26 cellular contexts compared by ENCODE assay signal in the genomic region with DNA sequence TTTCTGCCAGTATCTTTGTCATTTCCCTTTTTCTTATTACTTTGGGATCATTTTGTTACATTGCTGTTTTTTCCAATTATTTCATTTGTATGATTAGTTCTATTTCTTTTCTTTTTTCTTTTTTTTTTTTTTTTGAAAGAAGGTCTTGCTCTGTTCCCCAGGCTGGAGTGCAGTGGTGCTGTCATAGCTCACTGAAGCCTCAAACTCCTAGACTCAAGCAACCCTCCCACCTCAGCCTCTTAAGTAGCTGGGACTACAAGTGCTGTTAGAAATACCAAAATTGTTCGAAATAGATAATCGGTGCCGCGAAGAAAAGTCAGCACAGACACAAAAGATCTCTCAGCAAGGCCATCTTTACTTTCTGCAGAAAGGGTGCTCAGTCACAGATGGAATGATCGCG. TPM values are rescaled to one million over a fixed set of nuclear protein-coding genes. Genes with fewer than 3 reads are reported as not detected.
A peak's percentile ranks its signal among the peaks of the same experiment; 100 is the strongest.
DNase-seq lines count a peak whose midpoint lies in the region; ATAC-seq and TF ChIP-seq lines count a peak whose summit lies in the region.
"Had no signal": no experiment of that assay in that cellular context is flagged by ENCODE, and none has a peak within 500 bp of the region (broad histone marks: within the 10 kb centered on the region; RNA-seq: fewer than 3 reads in every experiment).

No MANE protein-coding gene starts in this region.

- H3K27me3 ChIP-seq in heart left ventricle (no peaks in the 10 kb centered on the region), right atrium auricular region (no peaks in the 10 kb centered on the region), mesenchymal stem cell (ENCODE audit: control insufficient read depth in 1 of 2, insufficient read depth in 1 of 2, low read length in 2 of 2) (peaks cover 0 to 7% of the 10 kb centered on the region in 2 experiments), smooth muscle cell (ENCODE audit: low read depth) (no peaks in the 10 kb centered on the region), vagina (no peaks in the 10 kb centered on the region), MG63 (no peaks in the 10 kb centered on the region; the same call in 1 of the 2 replicates)

- peaks cover 0 to 62% (median 33%) of the 10 kb centered on the region in 12 donors for H3K4me1 ChIP-seq in heart left ventricle
- H3K4me1 ChIP-seq in right atrium auricular region = peaks cover 0 to 43% of the 10 kb centered on the region in 2 donors
- peaks cover 10% of the 10 kb centered on the region for H3K4me1 ChIP-seq in mesenchymal stem cell (ENCODE audit: control insufficient read depth, insufficient read depth, low read depth, low read length)
- H3K4me1 ChIP-seq in smooth muscle cell (ENCODE audit: low read depth) = peaks cover 18% of the 10 kb centered on the region
- peaks cover 65% of the 10 kb centered on the region for H3K4me1 ChIP-seq in vagina

- H3K27ac ChIP-seq in heart left ventricle (peak overlapping the region in 7 of 12 donors; percentile 60 to 83 (median 68)), right atrium auricular region (peak overlapping the region in 1 of 2 donors; percentile 84), mesenchymal stem cell (ENCODE audit: low read length, poor library complexity, severe bottlenecking) (no peak overlapping the region), smooth muscle cell (ENCODE audit: low read depth) (peak overlapping the region; percentile 83), vagina (peak overlapping the region; percentile 71)
- H3K27ac ChIP-seq: 22Rv1 had no signal

- no peak overlapping the region for H2AFZ ChIP-seq in mesenchymal stem cell (ENCODE audit: low read depth, low read length)
- H2AFZ ChIP-seq in smooth muscle cell (ENCODE audit: low read depth) = no peak overlapping the region

- H3K36me3 ChIP-seq in heart left ventricle (no peaks in the 10 kb centered on the region), right atrium auricular region (no peaks in the 10 kb centered on the region), mesenchymal stem cell (ENCODE audit: control insufficient read depth in 1 of 2, insufficient read depth in 2 of 2, low read depth in 1 of 2, low read length in 2 of 2) (no peaks in the 10 kb centered on the region), smooth muscle cell (ENCODE audit: low read depth) (no peaks in the 10 kb centered on the region), vagina (no peaks in the 10 kb centered on the region), MG63 (no peaks in the 10 kb centered on the region; the same call in 1 of the 2 replicates)

- no peaks in the 10 kb centered on the region for H3K4me1 Mint-ChIP-seq in activated naive CD8-positive, alpha-beta T cell treated with anti-CD3 and anti-CD28 coated beads, Interleukin-2, amount 50 U/mL, for 24 hours
- H3K4me1 Mint-ChIP-seq: B cell, CD14-positive monocyte had no signal

- no peak overlapping the region for H4K8ac ChIP-seq in mesenchymal stem cell (ENCODE audit: low read length)

- H3K4me3 Mint-ChIP-seq in activated naive CD8-positive, alpha-beta T cell treated with anti-CD3 and anti-CD28 coated beads, Interleukin-2, amount 50 U/mL, for 24 hours = no peak overlapping the region
- H3K4me3 Mint-ChIP-seq: B cell; CD14-positive monocyte; CD8-positive, alpha-beta memory T cell had no signal

- H3K18ac ChIP-seq in mesenchymal stem cell (ENCODE audit: low read depth in 1 of 2, low read length in 2 of 2) = no peak overlapping the region

- H3K4me2 ChIP-seq in mesenchymal stem cell (ENCODE audit: low read length, poor library complexity, severe bottlenecking) = no peak overlapping the region
- H3K4me2 ChIP-seq in smooth muscle cell = no peak overlapping the region

- no peaks in the 10 kb centered on the region for H3K36me3 Mint-ChIP-seq in activated naive CD8-positive, alpha-beta T cell treated with anti-CD3 and anti-CD28 coated beads, Interleukin-2, amount 50 U/mL, for 24 hours (ENCODE audit: low read depth)
- H3K36me3 Mint-ChIP-seq: CD14-positive monocyte had no signal

- 90 to 96% (median 93%) methylated on average over 6 of the region's 6 CpGs for WGBS in heart left ventricle, 4 donors
- 96% methylated on average over 6 of the region's 6 CpGs for WGBS in mesenchymal stem cell
- 89% methylated on average over 6 of the region's 6 CpGs for WGBS in smooth muscle cell (ENCODE audit: low lambda C conversion rate)

- peaks cover 15% of the 10 kb centered on the region for H3K27me3 Mint-ChIP-seq in activated naive CD8-positive, alpha-beta T cell treated with anti-CD3 and anti-CD28 coated beads, Interleukin-2, amount 50 U/mL, for 24 hours

- H3K14ac ChIP-seq in mesenchymal stem cell (ENCODE audit: low read length in 2 of 2) = no peak overlapping the region

- no peak overlapping the region for H3K23ac ChIP-seq in mesenchymal stem cell (ENCODE audit: low read length in 2 of 2)

- ATAC-seq in heart left ventricle = no peak
- no peak for ATAC-seq in activated CD4-positive, CD25-positive, alpha-beta regulatory T cell treated with anti-CD3 and anti-CD28 coated beads, Interleukin-2, amount 50 U/mL, for 24 hours
- ATAC-seq in activated naive CD8-positive, alpha-beta T cell treated with anti-CD3 and anti-CD28 coated beads, Interleukin-2, amount 50 U/mL, for 24 hours = no peak
- ATAC-seq: GM12878, PC-3 had no signal

- H2BK5ac ChIP-seq in mesenchymal stem cell (ENCODE audit: low read depth, low read length, poor library complexity, severe bottlenecking) = no peak overlapping the region

- no peak overlapping the region for H2BK15ac ChIP-seq in mesenchymal stem cell (ENCODE audit: low read depth, poor library complexity, severe bottlenecking)

- no peak overlapping the region for H2BK120ac ChIP-seq in mesenchymal stem cell (ENCODE audit: low read depth, low read length)

- no peaks in the 10 kb centered on the region for H3K79me1 ChIP-seq in mesenchymal stem cell (replicated peaks; ENCODE audit: low read length, poor library complexity, severe bottlenecking)

- H3K4me3 ChIP-seq in heart left ventricle = no peak overlapping the region
- no peak overlapping the region for H3K4me3 ChIP-seq in right atrium auricular region
- no peak overlapping the region for H3K4me3 ChIP-seq in mesenchymal stem cell (ENCODE audit: insufficient read depth in 1 of 2, low read depth in 1 of 2, low read length in 2 of 2)
- no peak overlapping the region for H3K4me3 ChIP-seq in smooth muscle cell
- H3K4me3 ChIP-seq in vagina = no peak overlapping the region
- H3K4me3 ChIP-seq in MG63 = no peak overlapping the region
- H3K4me3 ChIP-seq: GM12878 had no signal

- no peak overlapping the region for H4K91ac ChIP-seq in mesenchymal stem cell (ENCODE audit: low read length)

- no peaks in the 10 kb centered on the region for H4K20me1 ChIP-seq in smooth muscle cell (ENCODE audit: low read depth)

- H3K79me2 ChIP-seq in smooth muscle cell (ENCODE audit: low read depth) = no peaks in the 10 kb centered on the region

- H3K9me3 ChIP-seq in heart left ventricle (no peaks in the 10 kb centered on the region), right atrium auricular region (no peaks in the 10 kb centered on the region), mesenchymal stem cell (ENCODE audit: control insufficient read depth, low read length) (no peaks in the 10 kb centered on the region), smooth muscle cell (replicated peaks; ENCODE audit: low read depth) (no peaks in the 10 kb centered on the region), vagina (no peaks in the 10 kb centered on the region), MG63 (no peaks in the 10 kb centered on the region; the same call in 1 of the 2 replicates)

- peaks cover 21% of the 10 kb centered on the region for H3F3A ChIP-seq in smooth muscle cell (ENCODE audit: low read depth)

- H3K27ac Mint-ChIP-seq in activated naive CD8-positive, alpha-beta T cell treated with anti-CD3 and anti-CD28 coated beads, Interleukin-2, amount 50 U/mL, for 24 hours = no peak overlapping the region
- H3K27ac Mint-ChIP-seq: B cell; CD14-positive monocyte; CD8-positive, alpha-beta memory T cell had no signal

- intact Hi-C loops in heart left ventricle (cut with DNase I) = no loop called here
- intact Hi-C loops in vagina (cut with DNase I) = no loop called here

- H3K9ac ChIP-seq in mesenchymal stem cell (ENCODE audit: low read length) (peak overlapping the region; percentile 88), smooth muscle cell (ENCODE audit: low read depth) (no peak overlapping the region)

- no peak overlapping the region for H3K4ac ChIP-seq in mesenchymal stem cell (ENCODE audit: low read depth in 1 of 2, low read length in 2 of 2)

- TF ChIP-seq POLR2A in heart left ventricle (IDR thresholded peaks at IDR 0.05) (no peak), vagina (IDR thresholded peaks at IDR 0.05) (no peak)

- DNase-seq in heart left ventricle (no peak), right atrium auricular region (ENCODE audit: low spot score) (no peak), mesenchymal stem cell (no peak), smooth muscle cell (lab: John Stamatoyannopoulos, UW; ENCODE audit: unreplicated experiment) (no peak), vagina (ENCODE audit: extremely low spot score in 2 of 2) (no peak), MG63 (no peak)
- DNase-seq in activated naive CD8-positive, alpha-beta T cell treated with anti-CD3 and anti-CD28 coated beads, Interleukin-2, amount 50 U/mL, for 24 hours = no peak
- DNase-seq: CD8-positive, alpha-beta memory T cell; DMS 273 treated with DMSO at 0.1 percent for 48 hours; DMS79; GDM1; HCEC 1CT; Karpas-422; MV-4-11; NCI-H1105 treated with DMSO at 0.1 percent for 48 hours; NCI-H146; NCI-H1930; NCI-H2107; NCI-H524 treated with DMSO at 0.1 percent for 48 hours; NK-92 treated with Interleukin-12 subunit alpha and Interleukin-12 subunit beta, amount 100 ng/mL, for 24 hours; PC-3 had no signal

- H2AK5ac ChIP-seq in mesenchymal stem cell (ENCODE audit: low read length, severe bottlenecking) = no peak overlapping the region

- TF ChIP-seq CTCF in heart left ventricle (IDR thresholded peaks at IDR 0.05) (no peak), right atrium auricular region (IDR thresholded peaks at IDR 0.05) (no peak), smooth muscle cell (IDR thresholded peaks at IDR 0.05; ENCODE audit: borderline replicate concordance, insufficient read depth, poor library complexity, severe bottlenecking) (no peak), vagina (IDR thresholded peaks at IDR 0.05) (no peak)

- no peak overlapping the region for H2BK12ac ChIP-seq in mesenchymal stem cell (ENCODE audit: low read length in 2 of 2)

- H3K9me3 Mint-ChIP-seq in activated naive CD8-positive, alpha-beta T cell treated with anti-CD3 and anti-CD28 coated beads, Interleukin-2, amount 50 U/mL, for 24 hours = no peaks in the 10 kb centered on the region

RNA-seq across cellular contexts. Expression of a gene that starts 26.6 kb away (rescaled TPM):
- total RNA-seq in heart left ventricle = 100 to 1,000 TPM in 8 of 9 donors, 10 to 100 TPM in 1; 92.4 to 385 (median 143) TPM
- polyA plus RNA-seq in heart left ventricle = 100 to 1,000 TPM; 149 to 157 TPM
- 100 to 1,000 TPM; 201 to 278 TPM for total RNA-seq in right atrium auricular region
- 2,201 TPM for polyA plus RNA-seq in mesenchymal stem cell (2013, experiment 1 of 2)
- polyA plus RNA-seq in mesenchymal stem cell (2013, experiment 2 of 2) = 2,173 TPM
- total RNA-seq in smooth muscle cell = 1,267 and 1,292 TPM in 2 replicates
- polyA plus RNA-seq in smooth muscle cell = 2,075 and 2,827 TPM in 2 replicates
- 520 TPM for total RNA-seq in vagina
- 817 and 868 TPM in 2 replicates for total RNA-seq in MG63 (2014; rRNA removed; shearing (Covaris generic); ENCODE audit: low replicate concordance)
